12 cellular contexts compared by ENCODE assay signal in genomic region chr22:45976351-45977002, GRCh38. TPM values are rescaled to one million over a fixed set of nuclear protein-coding genes. Genes with fewer than 3 reads are reported as not detected.
DNase-seq lines count a peak whose midpoint lies in the region; ATAC-seq and TF ChIP-seq lines count a peak whose summit lies in the region.
"Had no signal": no experiment of that assay in that cellular context is flagged by ENCODE, and none has a peak within 500 bp of the region (broad histone marks: within the 10 kb centered on the region; RNA-seq: fewer than 3 reads in every experiment).

No MANE protein-coding gene starts in this region.

- H3K4me1 ChIP-seq in HUES48 (ENCODE audit: control insufficient read depth, insufficient read depth, low read length): peaks cover 23% of the 10 kb centered on the region

- intact Hi-C loops in dorsolateral prefrontal cortex (cut with DNase I): no loop called here

- ATAC-seq in naive B cell (ENCODE audit: low read depth in 2 of 2) (no peak), HG02885 (IDR thresholded peaks at IDR 0.05; ENCODE audit: poor library complexity, unreplicated experiment) (no peak)
- ATAC-seq: stimulated activated naive B cell treated with anti-CD40 and anti-IgM and Interleukin-4, amounts not matched to agents 10 μg/mL and 1 μg/mL and 100 μg/mL, for 72 hours had no signal

- no peaks in the 10 kb centered on the region for H3K36me3 Mint-ChIP-seq in naive B cell
- H3K36me3 Mint-ChIP-seq: stimulated activated naive B cell treated with anti-CD40 and anti-IgM and Interleukin-4, amounts not matched to agents 10 μg/mL and 1 μg/mL and 100 μg/mL, for 72 hours had no signal

- H3K36me3 ChIP-seq in HUES48 (ENCODE audit: control insufficient read depth, insufficient read depth, low read length): no peaks in the 10 kb centered on the region

- H3K4me1 Mint-ChIP-seq in naive B cell: peaks cover 13 to 22% (median 18%) of the 10 kb centered on the region in 3 donors

- no peak overlapping the region for H3K27ac Mint-ChIP-seq in naive B cell
- H3K27ac Mint-ChIP-seq: activated T-helper 1 cell treated with anti-CD3 and anti-CD28 coated beads, Interleukin-12 subunit alpha, Interleukin-12 subunit beta, Interleukin-2, Interleukin-4 antibody, amounts not matched to agents 30 ng/mL and 10 ng/mL and 1 ng/mL, durations not matched to agents 14 hours and 24 hours and 36 hours; stimulated activated naive B cell treated with anti-CD40 and anti-IgM and Interleukin-4, amounts not matched to agents 10 μg/mL and 1 μg/mL and 100 μg/mL, for 72 hours had no signal

- H3K9me3 Mint-ChIP-seq in naive B cell: no peaks in the 10 kb centered on the region
- H3K9me3 Mint-ChIP-seq: activated T-helper 1 cell treated with anti-CD3 and anti-CD28 coated beads, Interleukin-12 subunit alpha, Interleukin-12 subunit beta, Interleukin-2, Interleukin-4 antibody, amounts not matched to agents 30 ng/mL and 10 ng/mL and 1 ng/mL, durations not matched to agents 14 hours and 24 hours and 36 hours; stimulated activated naive B cell treated with anti-CD40 and anti-IgM and Interleukin-4, amounts not matched to agents 10 μg/mL and 1 μg/mL and 100 μg/mL, for 72 hours had no signal

- H3K4me3 Mint-ChIP-seq in naive B cell: peak overlapping the region in 5 of 8 donors; percentile 16 to 69 (median 47)
- H3K4me3 Mint-ChIP-seq: activated T-helper 1 cell treated with anti-CD3 and anti-CD28 coated beads, Interleukin-12 subunit alpha, Interleukin-12 subunit beta, Interleukin-2, Interleukin-4 antibody, amounts not matched to agents 30 ng/mL and 10 ng/mL and 1 ng/mL, durations not matched to agents 14 hours and 24 hours and 36 hours had no signal

- DNase-seq in AG09309 (ENCODE audit: low read depth): no peak
- DNase-seq in dorsolateral prefrontal cortex: no peak
- DNase-seq in naive B cell: no peak
- DNase-seq in activated CD4-positive, alpha-beta T cell treated with anti-CD3 and anti-CD28 coated beads for 1 hour: no peak
- no peak for DNase-seq in glomerular visceral epithelial cell (ENCODE audit: extremely low spot score)
- no peak for DNase-seq in activated gamma-delta T cell treated with Interleukin-2 at 50 U/mL for 16 hours
- DNase-seq: DND-41; occipital lobe; stimulated activated naive B cell treated with anti-CD40 and anti-IgM and Interleukin-4, amounts not matched to agents 10 μg/mL and 1 μg/mL and 100 μg/mL, for 72 hours had no signal

- H3K4me3 ChIP-seq in AG09309 (ENCODE audit: control insufficient read depth, low read depth, low read length) (peak overlapping the region; percentile 38), HUES48 (ENCODE audit: low read depth, low read length) (peak overlapping the region; percentile 52), dorsolateral prefrontal cortex (peak overlapping the region in 51 of 59 donors; percentile 12 to 62 (median 40))

- peaks cover 12% of the 10 kb centered on the region for H3K9me3 ChIP-seq in HUES48 (ENCODE audit: control insufficient read depth, insufficient read depth, low read length)

- H3K9ac ChIP-seq in HUES48 (ENCODE audit: low read depth, low read length): no peak overlapping the region

- no peak overlapping the region for H3K27ac ChIP-seq in HUES48 (ENCODE audit: low read depth, low read length)
- H3K27ac ChIP-seq in dorsolateral prefrontal cortex: no peak overlapping the region

- TF ChIP-seq CTCF in AG09309 (IDR thresholded peaks at IDR 0.05; ENCODE audit: control insufficient read depth, insufficient read depth, low read depth, low read length, missing control alignments) (no peak), dorsolateral prefrontal cortex (IDR thresholded peaks at IDR 0.05 in 54 of 56, conservative IDR thresholded peaks at IDR 0.05 in 2 of 56; ENCODE audit: low read depth in 1 of 56, partially characterized antibody in 56 of 56) (no peak)

- H3K27me3 Mint-ChIP-seq in naive B cell: peaks cover 26 to 43% (median 29%) of the 10 kb centered on the region in 3 donors

- H3K27me3 ChIP-seq in HUES48 (ENCODE audit: control insufficient read depth, insufficient read depth, low read length) (peaks cover 81% of the 10 kb centered on the region), dorsolateral prefrontal cortex (peaks cover 0 to 72% (median 59%) of the 10 kb centered on the region in 45 donors)

RNA-seq across cellular contexts. Expression of gene WNT7B, which starts 0.5 kb away (rescaled TPM):
- total RNA-seq in dorsolateral prefrontal cortex: 10 to 100 TPM in 1 of 120 experiments, 1 to 10 TPM in 118, under 1 TPM in 1; 0.67 to 11.8 (median 2.7) TPM
- polyA plus RNA-seq in naive B cell (ENCODE audit: low read depth in 6 of 6): under 1 TPM in 2 of 6 donors, not detected in 4; 0.17 to 0.62 TPM
- total RNA-seq: activated T-helper 1 cell treated with anti-CD3 and anti-CD28 coated beads, Interleukin-12 subunit alpha, Interleukin-12 subunit beta, Interleukin-2, Interleukin-4 antibody, amounts not matched to agents 30 ng/mL and 10 ng/mL and 1 ng/mL, durations not matched to agents 14 hours and 24 hours and 36 hours had no signal
